In genomic region chr6:157873735-157874344, GRCh38 we compare ENCODE assay signal across 1 cellular context.
TF ChIP-seq lines count a peak whose summit lies in the region.

No MANE protein-coding gene starts in this region.

TF ChIP-seq in HepG2, 621 proteins besides CTCF, POLR2A, EP300 and RAD21 (continued from another document and continues in another):
- TF ChIP-seq ZNF770 (CRISPR knock-in tag; IDR thresholded peaks at IDR 0.05) (no peak), IRF9 (CRISPR knock-in tag; IDR thresholded peaks at IDR 0.05; ENCODE audit: borderline replicate concordance) (no peak), ZSCAN29 (CRISPR knock-in tag; conservative IDR thresholded peaks at IDR 0.05) (no peak), FOXC1 (CRISPR knock-in tag; IDR thresholded peaks at IDR 0.05; ENCODE audit: borderline replicate concordance) (peak; percentile 41; the same call in 1 of the 2 replicates), ZNF720 (CRISPR knock-in tag; IDR thresholded peaks at IDR 0.05) (no peak), CCAR2 (optimal IDR thresholded peaks at IDR 0.05; ENCODE audit: low read depth, low read length) (no peak), ZNF83 (CRISPR knock-in tag; IDR thresholded peaks at IDR 0.05; ENCODE audit: borderline replicate concordance) (no peak), ARNT2 (CRISPR knock-in tag; IDR thresholded peaks at IDR 0.05; ENCODE audit: low read depth) (no peak), THAP7 (CRISPR knock-in tag; IDR thresholded peaks at IDR 0.05) (0 out of 2 replicates have a peak, but pooled peaks have one; percentile 30), ZNF672 (CRISPR knock-in tag; IDR thresholded peaks at IDR 0.05) (no peak), ZNF776 (CRISPR knock-in tag; IDR thresholded peaks at IDR 0.05) (no peak), CSRNP1 (CRISPR knock-in tag; IDR thresholded peaks at IDR 0.05) (no peak), ZNF33B (CRISPR knock-in tag; IDR thresholded peaks at IDR 0.05) (no peak), MTA3 (CRISPR knock-in tag; IDR thresholded peaks at IDR 0.05) (no peak), FOSL2 (CRISPR knock-in tag; IDR thresholded peaks at IDR 0.05) (0 out of 2 replicates have a peak, but pooled peaks have one; percentile 30), ZXDC (CRISPR knock-in tag; IDR thresholded peaks at IDR 0.05) (no peak), ZNF598 (CRISPR knock-in tag; IDR thresholded peaks at IDR 0.05; ENCODE audit: borderline replicate concordance) (0 out of 2 replicates have a peak, but pooled peaks have one; percentile 17), MLX (CRISPR knock-in tag; IDR thresholded peaks at IDR 0.05) (no peak), NCOR1 (IDR thresholded peaks at IDR 0.05; ENCODE audit: borderline replicate concordance, low read length) (no peak), NKX3-1 (CRISPR knock-in tag; IDR thresholded peaks at IDR 0.05) (no peak), ZNF691 (CRISPR knock-in tag; IDR thresholded peaks at IDR 0.05; ENCODE audit: borderline replicate concordance, low read depth) (no peak), MZF1 (CRISPR knock-in tag; IDR thresholded peaks at IDR 0.05; ENCODE audit: borderline replicate concordance) (no peak), SP5 (CRISPR knock-in tag; IDR thresholded peaks at IDR 0.05; ENCODE audit: borderline replicate concordance, low read depth) (0 out of 2 replicates have a peak, but pooled peaks have one; percentile 24), NR3C1 (CRISPR knock-in tag; IDR thresholded peaks at IDR 0.05) (no peak), ZNF296 (CRISPR knock-in tag; conservative IDR thresholded peaks at IDR 0.05) (no peak), ZNF207 (IDR thresholded peaks at IDR 0.05; ENCODE audit: borderline replicate concordance) (no peak), DMTF1 (CRISPR knock-in tag; IDR thresholded peaks at IDR 0.05) (no peak), HOXD1 (CRISPR knock-in tag; IDR thresholded peaks at IDR 0.05) (no peak), CBX5 (CRISPR knock-in tag; IDR thresholded peaks at IDR 0.05; ENCODE audit: borderline replicate concordance) (no peak), ATF2 (CRISPR knock-in tag; IDR thresholded peaks at IDR 0.05) (0 out of 2 replicates have a peak, but pooled peaks have one; percentile 47), SMAD3 (CRISPR knock-in tag; IDR thresholded peaks at IDR 0.05) (0 out of 2 replicates have a peak, but pooled peaks have one; percentile 40), KLF15 (CRISPR knock-in tag; IDR thresholded peaks at IDR 0.05; ENCODE audit: borderline replicate concordance) (0 out of 2 replicates have a peak, but pooled peaks have one; percentile 52), CREBL2 (CRISPR knock-in tag; IDR thresholded peaks at IDR 0.05; ENCODE audit: borderline replicate concordance) (no peak), ATF4 (CRISPR knock-in tag; IDR thresholded peaks at IDR 0.05) (no peak), KDM2A (CRISPR knock-in tag; IDR thresholded peaks at IDR 0.05; ENCODE audit: borderline replicate concordance, low read depth) (peak; percentile 56; the same call in 1 of the 2 replicates), POLR2AphosphoS5 (IDR thresholded peaks at IDR 0.05; ENCODE audit: low read depth, low read length) (no peak), MIER2 (CRISPR knock-in tag; IDR thresholded peaks at IDR 0.05) (no peak), YY1 (IDR thresholded peaks at IDR 0.05; ENCODE audit: insufficient read depth, insufficient replicate concordance, low read depth, low read length) (peak; percentile 52), ZNF501 (CRISPR knock-in tag; IDR thresholded peaks at IDR 0.05) (0 out of 2 replicates have a peak, but pooled peaks have one; percentile 27), TFDP2 (CRISPR knock-in tag; IDR thresholded peaks at IDR 0.05) (no peak)
